In genomic region chr14:70955543-70956480, GRCh38 we compare ENCODE assay signal across 1 cellular context.
TF ChIP-seq lines count a peak whose summit lies in the region.

No MANE protein-coding gene starts in this region.

TF ChIP-seq in K562, 482 proteins besides CTCF, POLR2A, EP300 and RAD21 (continued from another document):
- TF ChIP-seq USF1 (CRISPR knock-in tag; IDR thresholded peaks at IDR 0.05): no peak
- TF ChIP-seq ZNF316 (IDR thresholded peaks at IDR 0.05): peak; percentile 49
TF ChIP-seq in K562: peak in this region for 3.
